Comparison of ENCODE assay signal across 8 cellular contexts in the genomic region with DNA sequence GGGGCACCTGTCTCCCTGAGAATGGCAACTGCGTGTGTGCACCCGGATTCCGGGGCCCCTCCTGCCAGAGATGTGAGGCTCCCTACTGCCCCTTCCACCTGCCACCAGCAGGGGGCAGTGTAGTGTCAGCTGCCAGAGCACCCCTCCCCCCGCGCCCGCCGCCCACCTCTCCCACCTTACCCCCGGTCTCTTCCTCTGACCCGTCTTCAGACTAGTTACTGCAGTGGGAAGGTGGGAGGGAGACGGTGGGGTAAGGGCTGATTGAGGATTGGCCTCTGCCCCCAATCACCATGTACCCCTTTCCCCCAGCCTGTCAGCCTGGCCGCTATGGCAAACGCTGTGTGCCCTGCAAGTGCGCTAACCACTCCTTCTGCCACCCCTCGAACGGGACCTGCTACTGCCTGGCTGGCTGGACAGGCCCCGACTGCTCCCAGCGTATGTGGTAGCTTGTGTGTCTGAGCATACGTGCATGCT. TPM values are rescaled to one million over a fixed set of nuclear protein-coding genes. Genes with fewer than 3 reads are reported as not detected.
DNase-seq lines count a peak whose midpoint lies in the region; ATAC-seq, FAIRE-seq and TF ChIP-seq lines count a peak whose summit lies in the region.

No MANE protein-coding gene starts in this region.

- peaks cover 17% of the 10 kb centered on the region for H3K4me1 ChIP-seq in keratinocyte (ENCODE audit: control insufficient read depth, extremely low read depth, insufficient read depth, low read length)

- H3K4me3 Mint-ChIP-seq in activated naive CD8-positive, alpha-beta T cell treated with anti-CD3 and anti-CD28 coated beads, Interleukin-2, amount 10 ng/mL, durations not matched to agents 7 days and 5 days: no peak overlapping the region

- no peaks in the 10 kb centered on the region for H3K9me3 ChIP-seq in keratinocyte (ENCODE audit: control insufficient read depth, low read depth, low read length)

- H3K36me3 Mint-ChIP-seq in activated naive CD8-positive, alpha-beta T cell treated with anti-CD3 and anti-CD28 coated beads, Interleukin-2, amount 10 ng/mL, durations not matched to agents 7 days and 5 days: no peaks in the 10 kb centered on the region

- H3K27ac ChIP-seq in RWPE1 (no peak overlapping the region), keratinocyte (ENCODE audit: control insufficient read depth, insufficient read depth, low read length) (no peak overlapping the region)

- no peaks in the 10 kb centered on the region for H3K79me2 ChIP-seq in keratinocyte (ENCODE audit: control insufficient read depth, insufficient read depth, low read length)

- CTCF ChIA-PET in RWPE1 (lab: Yijun Ruan, JAX): interaction anchor here (0.5 to 3.2 kb wide), 13 partner anchors 11 to 850 kb away, joined by 3 to 13 read pairs (median 3); no protein-coding TSS in a partner anchor

- ATAC-seq in activated naive CD8-positive, alpha-beta T cell treated with anti-CD3 and anti-CD28 coated beads, Interleukin-2, amount 10 ng/mL, durations not matched to agents 7 days and 5 days (ENCODE audit: low read depth): peak; percentile 48
- no peak for ATAC-seq in HG03025 (IDR thresholded peaks at IDR 0.05; ENCODE audit: low FRiP score, unreplicated experiment)

- no peak overlapping the region for H3K4me3 ChIP-seq in keratinocyte (ENCODE audit: control insufficient read depth in 2 of 3, extremely low read depth in 1 of 3, insufficient read depth in 2 of 3, low read depth in 1 of 3, low read length in 3 of 3)

- no peaks in the 10 kb centered on the region for H3K9me1 ChIP-seq in keratinocyte (ENCODE audit: control insufficient read depth, extremely low read depth, insufficient read depth, low read length)

- no peaks in the 10 kb centered on the region for H3K27me3 ChIP-seq in keratinocyte (ENCODE audit: control insufficient read depth, extremely low read depth, insufficient read depth, low read length)

- TF ChIP-seq CTCF in RWPE1 (conservative IDR thresholded peaks at IDR 0.05; ENCODE audit: low read depth) (peak; percentile 71), keratinocyte (optimal IDR thresholded peaks at IDR 0.05 in 1 of 3, IDR thresholded peaks at IDR 0.05 in 1 of 3, conservative IDR thresholded peaks at IDR 0.05 in 1 of 3; ENCODE audit: extremely low read depth in 1 of 3, insufficient read depth in 2 of 3, low read length in 3 of 3) (peak; percentile 55 to 94 (median 89))

- no peak for FAIRE-seq in keratinocyte (lab: Jason Lieb, UNC)

- no peaks in the 10 kb centered on the region for H4K20me1 ChIP-seq in keratinocyte (ENCODE audit: control insufficient read depth, extremely low read depth, insufficient read depth, low read length)

- peaks cover 14% of the 10 kb centered on the region for H3K27me3 Mint-ChIP-seq in activated naive CD8-positive, alpha-beta T cell treated with anti-CD3 and anti-CD28 coated beads, Interleukin-2, amount 10 ng/mL, durations not matched to agents 7 days and 5 days

- H3K27ac Mint-ChIP-seq in activated naive CD8-positive, alpha-beta T cell treated with anti-CD3 and anti-CD28 coated beads, Interleukin-2, amount 10 ng/mL, durations not matched to agents 7 days and 5 days: no peak overlapping the region

- no peak overlapping the region for H3K9ac ChIP-seq in keratinocyte (ENCODE audit: control insufficient read depth, extremely low read depth, insufficient read depth, low read length)

- H3K9me3 Mint-ChIP-seq in activated naive CD8-positive, alpha-beta T cell treated with anti-CD3 and anti-CD28 coated beads, Interleukin-2, amount 10 ng/mL, durations not matched to agents 7 days and 5 days: no peaks in the 10 kb centered on the region

- POLR2A ChIA-PET in RWPE1 (lab: Yijun Ruan, JAX; ENCODE audit: low non-redundant PET): no interaction called here
- POLR2A ChIA-PET in activated naive CD8-positive, alpha-beta T cell treated with anti-CD3 and anti-CD28 coated beads, Interleukin-2, amount 10 ng/mL, durations not matched to agents 7 days and 5 days (lab: Charles Lee): interaction anchor here (0.5 to 1.6 kb wide), 2 partner anchors 13 to 88 kb away, joined by 3 to 5 read pairs; no protein-coding TSS in a partner anchor

- H3K36me3 ChIP-seq in keratinocyte (ENCODE audit: control insufficient read depth in 2 of 2, extremely low read depth in 1 of 2, insufficient read depth in 2 of 2, low read length in 2 of 2): peaks cover 6 to 22% of the 10 kb centered on the region in 2 experiments

- dilution Hi-C loops in keratinocyte (cut with MboI; ENCODE audit: extremely low pct_ligation_motif_present, low sequenced_read_pairs): no loop called here

- no peak overlapping the region for H2AFZ ChIP-seq in keratinocyte (ENCODE audit: control insufficient read depth, low read length)

- DNase-seq in activated gamma-delta T cell treated with Interleukin-2 at 50 U/mL for 16 hours (peak; percentile 42), activated gamma-delta T cell (lab: John Stamatoyannopoulos, UW) (no peak), RWPE1 (ENCODE audit: low spot score) (no peak), keratinocyte (ENCODE audit: low read depth, low spot score) (no peak), SIG-M5 (lab: John Stamatoyannopoulos, UW) (no peak)
- DNase-seq in activated naive CD8-positive, alpha-beta T cell treated with anti-CD3 and anti-CD28 coated beads, Interleukin-2, amount 10 ng/mL, durations not matched to agents 7 days and 5 days: peak; percentile 77
- peak; percentile 9 to 31 for DNase-seq in stimulated activated CD8-positive, alpha-beta memory T cell treated with anti-CD3 and anti-CD28 coated beads, Interleukin-7, amount 100 ng/mL, for 1 hour (ENCODE audit: low read depth in 2 of 2)

- peaks cover 1% of the 10 kb centered on the region for H3K4me1 Mint-ChIP-seq in activated naive CD8-positive, alpha-beta T cell treated with anti-CD3 and anti-CD28 coated beads, Interleukin-2, amount 10 ng/mL, durations not matched to agents 7 days and 5 days

- H3K4me2 ChIP-seq in keratinocyte (ENCODE audit: control insufficient read depth, extremely low read depth, insufficient read depth, low read depth, low read length): no peak overlapping the region

RNA-seq across cellular contexts. Expression of gene LRRC71, which starts 10.1 kb away (rescaled TPM):
- total RNA-seq in activated naive CD8-positive, alpha-beta T cell treated with anti-CD3 and anti-CD28 coated beads, Interleukin-2, amount 10 ng/mL, durations not matched to agents 7 days and 5 days: not detected
- polyA plus RNA-seq in keratinocyte: not detected in 3 replicates
- polyA plus RNA-seq in keratinocyte (2011; ENCODE audit: low read depth): not detected
- not detected in 2 replicates for polyA plus RNA-seq in keratinocyte (2011; cell fraction: cytosol; rRNA removed)
- polyA plus RNA-seq in keratinocyte (2011; cell fraction: nucleus; rRNA removed): 0.18 TPM in 1 of 2 replicates, not detected in the other
- polyA plus RNA-seq in keratinocyte (2012; ENCODE audit: low replicate concordance): not detected in 2 replicates
- not detected in 3 replicates for polyA minus RNA-seq in keratinocyte
- polyA minus RNA-seq in keratinocyte (2011; cell fraction: cytosol; rRNA and poly(A)+ RNA removed): not detected
- polyA minus RNA-seq in keratinocyte (2011; cell fraction: nucleus; rRNA and poly(A)+ RNA removed): not detected in 2 replicates

RNA-seq across cellular contexts. Expression of gene PEAR1, which starts 16.8 kb away (rescaled TPM):
- under 1 TPM; 0.28 TPM for total RNA-seq in activated naive CD8-positive, alpha-beta T cell treated with anti-CD3 and anti-CD28 coated beads, Interleukin-2, amount 10 ng/mL, durations not matched to agents 7 days and 5 days
- 4.0 to 4.8 TPM (median 4.2 TPM) in 3 replicates for polyA plus RNA-seq in keratinocyte
- polyA plus RNA-seq in keratinocyte (2011; ENCODE audit: low read depth): 2.2 TPM
- 1.6 and 1.7 TPM in 2 replicates for polyA plus RNA-seq in keratinocyte (2011; cell fraction: cytosol; rRNA removed)
- polyA plus RNA-seq in keratinocyte (2011; cell fraction: nucleus; rRNA removed): 17.9 and 18.0 TPM in 2 replicates
- polyA plus RNA-seq in keratinocyte (2012; ENCODE audit: low replicate concordance): 1.1 and 2.6 TPM in 2 replicates
- 1.7 to 8.4 TPM (median 1.8 TPM) in 3 replicates for polyA minus RNA-seq in keratinocyte
- not detected for polyA minus RNA-seq in keratinocyte (2011; cell fraction: cytosol; rRNA and poly(A)+ RNA removed)
- polyA minus RNA-seq in keratinocyte (2011; cell fraction: nucleus; rRNA and poly(A)+ RNA removed): 4.1 and 4.8 TPM in 2 replicates

RNA-seq across cellular contexts. Expression of gene NTRK1, which starts 49.7 kb away (rescaled TPM):
- 10 to 100 TPM; 13.7 to 13.9 TPM for total RNA-seq in activated naive CD8-positive, alpha-beta T cell treated with anti-CD3 and anti-CD28 coated beads, Interleukin-2, amount 10 ng/mL, durations not matched to agents 7 days and 5 days
- polyA plus RNA-seq in keratinocyte: 0.03 to 0.06 TPM (median 0.05 TPM) in 3 replicates
- not detected for polyA plus RNA-seq in keratinocyte (2011; ENCODE audit: low read depth)
- not detected in 2 replicates for polyA plus RNA-seq in keratinocyte (2011; cell fraction: cytosol; rRNA removed)
- polyA plus RNA-seq in keratinocyte (2011; cell fraction: nucleus; rRNA removed): 0.07 TPM in 1 of 2 replicates, not detected in the other
- polyA plus RNA-seq in keratinocyte (2012; ENCODE audit: low replicate concordance): not detected in 2 replicates
- not detected in 3 replicates for polyA minus RNA-seq in keratinocyte
- not detected for polyA minus RNA-seq in keratinocyte (2011; cell fraction: cytosol; rRNA and poly(A)+ RNA removed)
- not detected in 2 replicates for polyA minus RNA-seq in keratinocyte (2011; cell fraction: nucleus; rRNA and poly(A)+ RNA removed)

RNA-seq across cellular contexts. Expression of gene INSRR, which starts 51.4 kb away (rescaled TPM):
- under 1 TPM; 0.47 to 0.48 TPM for total RNA-seq in activated naive CD8-positive, alpha-beta T cell treated with anti-CD3 and anti-CD28 coated beads, Interleukin-2, amount 10 ng/mL, durations not matched to agents 7 days and 5 days
- polyA plus RNA-seq in keratinocyte: not detected in 3 replicates
- polyA plus RNA-seq in keratinocyte (2011; ENCODE audit: low read depth): not detected
- not detected in 2 replicates for polyA plus RNA-seq in keratinocyte (2011; cell fraction: cytosol; rRNA removed)
- not detected in 2 replicates for polyA plus RNA-seq in keratinocyte (2011; cell fraction: nucleus; rRNA removed)
- polyA plus RNA-seq in keratinocyte (2012; ENCODE audit: low replicate concordance): not detected in 2 replicates
- polyA minus RNA-seq in keratinocyte: not detected in 3 replicates
- polyA minus RNA-seq in keratinocyte (2011; cell fraction: cytosol; rRNA and poly(A)+ RNA removed): not detected
- not detected in 2 replicates for polyA minus RNA-seq in keratinocyte (2011; cell fraction: nucleus; rRNA and poly(A)+ RNA removed)

Comparison
In these comparisons a context has a peak if more than half of its experiments do, and no peak if none do; other contexts are left out.
1. DNase-seq: peak in activated gamma-delta T cell treated with Interleukin-2 at 50 U/mL for 16 hours (single experiment), activated naive CD8-positive, alpha-beta T cell treated with anti-CD3 and anti-CD28 coated beads, Interleukin-2, amount 10 ng/mL, durations not matched to agents 7 days and 5 days (single experiment) and stimulated activated CD8-positive, alpha-beta memory T cell treated with anti-CD3 and anti-CD28 coated beads, Interleukin-7, amount 100 ng/mL, for 1 hour (2 of 2); none in activated gamma-delta T cell (single experiment), RWPE1 (single experiment), keratinocyte (single experiment) and SIG-M5 (single experiment).